25 cellular contexts compared by ENCODE assay signal in genomic region chr7:24427048-24427447, GRCh38.
"Had no signal": no experiment of that assay in that cellular context is flagged by ENCODE, and none has a peak within 500 bp of the region (broad histone marks: within the 10 kb centered on the region; RNA-seq: fewer than 3 reads in every experiment).

No MANE protein-coding gene starts in this region.

- DNase-seq: activated CD4-positive, alpha-beta T cell treated with anti-CD3 and anti-CD28 coated beads for 4 hours; activated CD8-positive, alpha-beta memory T cell treated with anti-CD3 and anti-CD28 coated beads, Interleukin-2, amount 50 U/mL, for 4 hours; activated CD8-positive, alpha-beta T cell treated with anti-CD3 and anti-CD28 coated beads for 36 hours; activated T-cell treated with anti-CD3 and anti-CD28 coated beads, Interleukin-2, amount 50 U/mL, for 72 hours; aorta; caudate nucleus; Kasumi-1; NCI-H1105 treated with DMSO at 0.1 percent for 48 hours; NCI-H1436 treated with DMSO at 0.1 percent for 48 hours; NCI-H187; NCI-H2081; NCI-H2171; NCI-H2227 treated with DMSO at 0.1 percent for 48 hours; NCI-H510A; NCI-H526 treated with DMSO at 0.1 percent for 48 hours; NCI-H82; OCI-M1; RPMI8226; SK-N-SH; T-helper 1 cell; WERI-Rb-1 had no signal

- H3K4me3 ChIP-seq: breast epithelium had no signal

- H3K4me2 ChIP-seq: SK-N-SH had no signal

- H3K9me3 ChIP-seq: SK-N-SH had no signal

- H3K36me3 ChIP-seq: breast epithelium, WERI-Rb-1 had no signal

- ATAC-seq: activated CD4-positive, CD25-positive, alpha-beta regulatory T cell treated with anti-CD3 and anti-CD28 coated beads, Interleukin-2, amount 50 U/mL, for 24 hours; activated CD8-positive, alpha-beta T cell treated with anti-CD3 and anti-CD28 coated beads for 36 hours; activated T-cell treated with anti-CD3 and anti-CD28 coated beads, Interleukin-2, amount 50 U/mL, for 72 hours; Panc1; Right ventricle myocardium inferior had no signal

- H3K4me1 ChIP-seq: breast epithelium had no signal

- H3K27ac ChIP-seq: breast epithelium, WERI-Rb-1 had no signal

- H3K9ac ChIP-seq: SK-N-SH had no signal

- H3K27me3 ChIP-seq: breast epithelium had no signal
